In the genomic region with DNA sequence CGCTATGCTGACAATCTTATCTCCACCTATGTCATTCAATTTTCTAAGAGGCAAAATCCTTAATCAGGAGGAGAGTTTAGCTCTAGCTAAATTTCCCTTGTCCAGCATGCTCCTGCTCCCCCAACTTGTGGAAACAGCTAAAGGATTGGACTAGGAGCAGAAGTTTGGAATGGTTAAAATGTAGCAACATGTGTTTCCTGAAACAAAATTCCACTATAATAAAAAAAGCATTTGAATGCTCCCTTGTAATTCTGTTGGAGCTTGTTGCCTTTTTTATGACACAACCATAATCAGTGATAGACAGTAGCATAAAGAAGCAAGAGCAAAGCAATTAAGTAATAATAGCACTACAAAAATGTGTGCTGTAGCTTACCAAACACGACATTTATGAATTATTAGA, we compare ENCODE assay signal across 1 cellular context.
TF ChIP-seq lines count a peak whose summit lies in the region.

No MANE protein-coding gene starts in this region.

TF ChIP-seq in SK-N-SH treated with all-trans-retinoic acid at 6 μM for 48 hours, 23 proteins besides CTCF, POLR2A, EP300 and RAD21 (continued from another document):
- TF ChIP-seq ZFP3 (CRISPR knock-in tag; IDR thresholded peaks at IDR 0.05): no peak
- TF ChIP-seq TOX (CRISPR knock-in tag; IDR thresholded peaks at IDR 0.05; ENCODE audit: borderline replicate concordance): no peak
- TF ChIP-seq TCF4 (CRISPR knock-in tag; IDR thresholded peaks at IDR 0.05; ENCODE audit: borderline replicate concordance): no peak
